8 cellular contexts compared by ENCODE assay signal in genomic region chr1:98045211-98046030, GRCh38.
DNase-seq lines count a peak whose midpoint lies in the region; ATAC-seq, FAIRE-seq and TF ChIP-seq lines count a peak whose summit lies in the region.

No MANE protein-coding gene starts in this region.

- H3K9ac ChIP-seq in colonic mucosa (ENCODE audit: low read depth in 2 of 2, low read length in 2 of 2), result no peak overlapping the region

- no peak for FAIRE-seq in urothelium cell line (lab: Jason Lieb, UNC)

- peaks cover 22% of the 10 kb centered on the region for H3K4me1 ChIP-seq in CD4-positive, CD25-positive, alpha-beta regulatory T cell (ENCODE audit: control insufficient read depth, insufficient read depth, low read length, poor library complexity, severe bottlenecking)
- H3K4me1 ChIP-seq in colonic mucosa, result no peaks in the 10 kb centered on the region

- H3K36me3 Mint-ChIP-seq in CD4-positive, CD25-positive, alpha-beta regulatory T cell, result no peaks in the 10 kb centered on the region

- peak overlapping the region; percentile 65 to 79 (median 74) for H3K4me3 Mint-ChIP-seq in CD4-positive, CD25-positive, alpha-beta regulatory T cell

- peaks cover 0 to 2% of the 10 kb centered on the region in 2 experiments for H3K9me3 ChIP-seq in CD4-positive, CD25-positive, alpha-beta regulatory T cell (ENCODE audit: control insufficient read depth in 2 of 2, low read length in 2 of 2)
- H3K9me3 ChIP-seq in colonic mucosa, result no peaks in the 10 kb centered on the region

- peak overlapping the region; percentile 41 for H3K4me3 ChIP-seq in CD4-positive, CD25-positive, alpha-beta regulatory T cell (ENCODE audit: low read depth, low read length)
- H3K4me3 ChIP-seq in colonic mucosa, result peak overlapping the region; percentile 31

- ATAC-seq in CD4-positive, CD25-positive, alpha-beta regulatory T cell (ENCODE audit: low read depth in 2 of 2), result peak in 1 of 2 donors; percentile 19

- no peak for DNase-seq in CD4-positive, CD25-positive, alpha-beta regulatory T cell
- DNase-seq in NCI-H2227 (lab: John Stamatoyannopoulos, UW; ENCODE audit: unreplicated experiment), result peak; percentile 83
- DNase-seq in colonic mucosa, result no peak
- DNase-seq in lung microvascular endothelial cell (ENCODE audit: low read depth in 2 of 2), result peak; percentile 8 to 78
- DNase-seq in urothelium cell line (ENCODE audit: low spot score), result peak; percentile 30
- no peak for DNase-seq in stimulated activated CD4-positive, alpha-beta T cell treated with anti-CD3 and anti-CD28 coated beads, Interleukin-4, amount 100 ng/mL, for 1 hour
- no peak for DNase-seq in UCSD-AML1 (lab: John Stamatoyannopoulos, UW; ENCODE audit: unreplicated experiment)
- DNase-seq in OCI-M1 (lab: John Stamatoyannopoulos, UW), result no peak

- H3K36me3 ChIP-seq in CD4-positive, CD25-positive, alpha-beta regulatory T cell (ENCODE audit: control insufficient read depth, insufficient read depth, low read length), result no peaks in the 10 kb centered on the region
- no peaks in the 10 kb centered on the region for H3K36me3 ChIP-seq in colonic mucosa

- peaks cover 0 to 38% (median 21%) of the 10 kb centered on the region in 4 donors for H3K4me1 Mint-ChIP-seq in CD4-positive, CD25-positive, alpha-beta regulatory T cell

- H3K27ac ChIP-seq in CD4-positive, CD25-positive, alpha-beta regulatory T cell (ENCODE audit: insufficient read depth, low read length, poor library complexity, severe bottlenecking), result no peak overlapping the region
- H3K27ac ChIP-seq in colonic mucosa, result no peak overlapping the region

- no peak overlapping the region for H3K27ac Mint-ChIP-seq in CD4-positive, CD25-positive, alpha-beta regulatory T cell

- intact Hi-C loops in colonic mucosa (cut with DNase I), result loop anchor here (10.0 kb wide), 1 partner anchor 201 kb away; no protein-coding TSS in a partner anchor

- H3K27me3 ChIP-seq in CD4-positive, CD25-positive, alpha-beta regulatory T cell (ENCODE audit: control insufficient read depth, insufficient read depth, low read length), result peaks cover 59% of the 10 kb centered on the region
- peaks cover 40% of the 10 kb centered on the region for H3K27me3 ChIP-seq in colonic mucosa

- no peak for TF ChIP-seq CTCF in colonic mucosa (IDR thresholded peaks at IDR 0.05)

- peaks cover 75% of the 10 kb centered on the region for H3K27me3 Mint-ChIP-seq in CD4-positive, CD25-positive, alpha-beta regulatory T cell

- peaks cover 0 to 6% (median 0%) of the 10 kb centered on the region in 7 donors for H3K9me3 Mint-ChIP-seq in CD4-positive, CD25-positive, alpha-beta regulatory T cell

Comparison
In these comparisons a context has a peak if more than half of its experiments do, and no peak if none do; other contexts are left out.
1. DNase-seq: peak in NCI-H2227 (single experiment), lung microvascular endothelial cell (2 of 2) and urothelium cell line (single experiment); none in CD4-positive, CD25-positive, alpha-beta regulatory T cell (0 of 3), colonic mucosa (single experiment), stimulated activated CD4-positive, alpha-beta T cell treated with anti-CD3 and anti-CD28 coated beads, Interleukin-4, amount 100 ng/mL, for 1 hour (single experiment), UCSD-AML1 (single experiment) and OCI-M1 (single experiment).